1 cellular context compared by ENCODE assay signal in the genomic region with DNA sequence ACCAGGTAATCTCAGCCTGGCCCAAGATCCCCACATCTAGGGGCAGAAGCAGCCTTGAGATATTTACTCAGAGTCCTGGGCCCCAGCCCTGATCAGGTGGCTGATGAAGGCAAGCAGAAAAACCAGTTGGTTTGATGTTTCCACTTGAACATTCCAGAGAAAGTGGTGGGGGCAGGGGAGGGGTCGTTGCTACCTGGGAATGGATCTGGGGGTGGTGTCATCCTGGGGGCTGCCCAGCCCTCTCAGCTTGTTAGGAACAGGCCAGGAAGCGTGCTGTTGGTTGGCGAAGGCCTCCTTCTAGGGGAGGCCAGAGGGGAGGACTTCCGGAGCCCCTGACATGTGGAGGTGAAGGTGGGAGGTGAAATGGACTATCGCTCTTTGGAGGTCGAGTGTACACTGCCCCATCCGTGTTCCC.
TF ChIP-seq lines count a peak whose summit lies in the region.

No MANE protein-coding gene starts in this region.

TF ChIP-seq in HepG2, 621 proteins besides CTCF, POLR2A, EP300 and RAD21:
- TF ChIP-seq NR2F1 (CRISPR knock-in tag; IDR thresholded peaks at IDR 0.05) (no peak), GABPA (IDR thresholded peaks at IDR 0.05; ENCODE audit: low read depth, low read length) (no peak), GABPA (CRISPR knock-in tag; IDR thresholded peaks at IDR 0.05; ENCODE audit: low read depth) (peak; percentile 50; the same call in 1 of the 2 replicates), ZNF431 (CRISPR knock-in tag; IDR thresholded peaks at IDR 0.05; ENCODE audit: borderline replicate concordance, low read depth) (0 out of 2 replicates have a peak, but pooled peaks have one; percentile 21), ZKSCAN5 (CRISPR knock-in tag; IDR thresholded peaks at IDR 0.05) (peak; percentile 91), GABPB1 (CRISPR knock-in tag; IDR thresholded peaks at IDR 0.05) (peak; percentile 26; the same call in 1 of the 2 replicates), ZNF263 (CRISPR knock-in tag; IDR thresholded peaks at IDR 0.05) (peak; percentile 86), PHB2 (IDR thresholded peaks at IDR 0.05; ENCODE audit: partially characterized antibody) (no peak), FOXK1 (CRISPR knock-in tag; IDR thresholded peaks at IDR 0.05; ENCODE audit: borderline replicate concordance, low read depth) (0 out of 2 replicates have a peak, but pooled peaks have one; percentile 3), RELA (CRISPR knock-in tag; IDR thresholded peaks at IDR 0.05) (no peak), ZNF256 (CRISPR knock-in tag; conservative IDR thresholded peaks at IDR 0.05) (no peak), FIP1L1 (IDR thresholded peaks at IDR 0.05; ENCODE audit: borderline replicate concordance, insufficient read depth, low read depth, low read length) (no peak), KDM6A (CRISPR knock-in tag; IDR thresholded peaks at IDR 0.05; ENCODE audit: low read depth) (no peak), SP4 (CRISPR knock-in tag; IDR thresholded peaks at IDR 0.05) (0 out of 2 replicates have a peak, but pooled peaks have one; percentile 12), ETV5 (CRISPR knock-in tag; IDR thresholded peaks at IDR 0.05; ENCODE audit: borderline replicate concordance) (peak; percentile 50; the same call in 1 of the 2 replicates), ATF7-NPFF (CRISPR knock-in tag; IDR thresholded peaks at IDR 0.05; ENCODE audit: low read depth) (no peak), ZMYM4 (CRISPR knock-in tag; IDR thresholded peaks at IDR 0.05) (0 out of 2 replicates have a peak, but pooled peaks have one; percentile 2), CENPT (CRISPR knock-in tag; IDR thresholded peaks at IDR 0.05; ENCODE audit: low read depth) (0 out of 2 replicates have a peak, but pooled peaks have one; percentile 30), JUN (CRISPR knock-in tag; IDR thresholded peaks at IDR 0.05) (no peak), ZNF773 (CRISPR knock-in tag; IDR thresholded peaks at IDR 0.05; ENCODE audit: borderline replicate concordance) (no peak)
- TF ChIP-seq, protein P1, sequence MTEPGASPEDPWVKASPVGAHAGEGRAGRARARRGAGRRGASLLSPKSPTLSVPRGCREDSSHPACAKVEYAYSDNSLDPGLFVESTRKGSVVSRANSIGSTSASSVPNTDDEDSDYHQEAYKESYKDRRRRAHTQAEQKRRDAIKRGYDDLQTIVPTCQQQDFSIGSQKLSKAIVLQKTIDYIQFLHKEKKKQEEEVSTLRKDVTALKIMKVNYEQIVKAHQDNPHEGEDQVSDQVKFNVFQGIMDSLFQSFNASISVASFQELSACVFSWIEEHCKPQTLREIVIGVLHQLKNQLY (CRISPR knock-in tag; IDR thresholded peaks at IDR 0.05), result no peak
- TF ChIP-seq, protein P2, sequence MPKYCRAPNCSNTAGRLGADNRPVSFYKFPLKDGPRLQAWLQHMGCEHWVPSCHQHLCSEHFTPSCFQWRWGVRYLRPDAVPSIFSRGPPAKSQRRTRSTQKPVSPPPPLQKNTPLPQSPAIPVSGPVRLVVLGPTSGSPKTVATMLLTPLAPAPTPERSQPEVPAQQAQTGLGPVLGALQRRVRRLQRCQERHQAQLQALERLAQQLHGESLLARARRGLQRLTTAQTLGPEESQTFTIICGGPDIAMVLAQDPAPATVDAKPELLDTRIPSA (CRISPR knock-in tag; IDR thresholded peaks at IDR 0.05; ENCODE audit: borderline replicate concordance), result no peak
- TF ChIP-seq, protein P3, sequence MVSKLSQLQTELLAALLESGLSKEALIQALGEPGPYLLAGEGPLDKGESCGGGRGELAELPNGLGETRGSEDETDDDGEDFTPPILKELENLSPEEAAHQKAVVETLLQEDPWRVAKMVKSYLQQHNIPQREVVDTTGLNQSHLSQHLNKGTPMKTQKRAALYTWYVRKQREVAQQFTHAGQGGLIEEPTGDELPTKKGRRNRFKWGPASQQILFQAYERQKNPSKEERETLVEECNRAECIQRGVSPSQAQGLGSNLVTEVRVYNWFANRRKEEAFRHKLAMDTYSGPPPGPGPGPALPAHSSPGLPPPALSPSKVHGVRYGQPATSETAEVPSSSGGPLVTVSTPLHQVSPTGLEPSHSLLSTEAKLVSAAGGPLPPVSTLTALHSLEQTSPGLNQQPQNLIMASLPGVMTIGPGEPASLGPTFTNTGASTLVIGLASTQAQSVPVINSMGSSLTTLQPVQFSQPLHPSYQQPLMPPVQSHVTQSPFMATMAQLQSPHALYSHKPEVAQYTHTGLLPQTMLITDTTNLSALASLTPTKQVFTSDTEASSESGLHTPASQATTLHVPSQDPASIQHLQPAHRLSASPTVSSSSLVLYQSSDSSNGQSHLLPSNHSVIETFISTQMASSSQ (IDR thresholded peaks at IDR 0.05; ENCODE audit: low read depth), result no peak
- TF ChIP-seq, protein P3 (CRISPR knock-in tag; IDR thresholded peaks at IDR 0.05; ENCODE audit: borderline replicate concordance), result no peak
- TF ChIP-seq, protein P4, sequence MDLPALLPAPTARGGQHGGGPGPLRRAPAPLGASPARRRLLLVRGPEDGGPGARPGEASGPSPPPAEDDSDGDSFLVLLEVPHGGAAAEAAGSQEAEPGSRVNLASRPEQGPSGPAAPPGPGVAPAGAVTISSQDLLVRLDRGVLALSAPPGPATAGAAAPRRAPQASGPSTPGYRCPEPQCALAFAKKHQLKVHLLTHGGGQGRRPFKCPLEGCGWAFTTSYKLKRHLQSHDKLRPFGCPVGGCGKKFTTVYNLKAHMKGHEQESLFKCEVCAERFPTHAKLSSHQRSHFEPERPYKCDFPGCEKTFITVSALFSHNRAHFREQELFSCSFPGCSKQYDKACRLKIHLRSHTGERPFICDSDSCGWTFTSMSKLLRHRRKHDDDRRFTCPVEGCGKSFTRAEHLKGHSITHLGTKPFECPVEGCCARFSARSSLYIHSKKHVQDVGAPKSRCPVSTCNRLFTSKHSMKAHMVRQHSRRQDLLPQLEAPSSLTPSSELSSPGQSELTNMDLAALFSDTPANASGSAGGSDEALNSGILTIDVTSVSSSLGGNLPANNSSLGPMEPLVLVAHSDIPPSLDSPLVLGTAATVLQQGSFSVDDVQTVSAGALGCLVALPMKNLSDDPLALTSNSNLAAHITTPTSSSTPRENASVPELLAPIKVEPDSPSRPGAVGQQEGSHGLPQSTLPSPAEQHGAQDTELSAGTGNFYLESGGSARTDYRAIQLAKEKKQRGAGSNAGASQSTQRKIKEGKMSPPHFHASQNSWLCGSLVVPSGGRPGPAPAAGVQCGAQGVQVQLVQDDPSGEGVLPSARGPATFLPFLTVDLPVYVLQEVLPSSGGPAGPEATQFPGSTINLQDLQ (CRISPR knock-in tag; IDR thresholded peaks at IDR 0.05), result 0 out of 2 replicates have a peak, but pooled peaks have one; percentile 21
- TF ChIP-seq, protein P5, sequence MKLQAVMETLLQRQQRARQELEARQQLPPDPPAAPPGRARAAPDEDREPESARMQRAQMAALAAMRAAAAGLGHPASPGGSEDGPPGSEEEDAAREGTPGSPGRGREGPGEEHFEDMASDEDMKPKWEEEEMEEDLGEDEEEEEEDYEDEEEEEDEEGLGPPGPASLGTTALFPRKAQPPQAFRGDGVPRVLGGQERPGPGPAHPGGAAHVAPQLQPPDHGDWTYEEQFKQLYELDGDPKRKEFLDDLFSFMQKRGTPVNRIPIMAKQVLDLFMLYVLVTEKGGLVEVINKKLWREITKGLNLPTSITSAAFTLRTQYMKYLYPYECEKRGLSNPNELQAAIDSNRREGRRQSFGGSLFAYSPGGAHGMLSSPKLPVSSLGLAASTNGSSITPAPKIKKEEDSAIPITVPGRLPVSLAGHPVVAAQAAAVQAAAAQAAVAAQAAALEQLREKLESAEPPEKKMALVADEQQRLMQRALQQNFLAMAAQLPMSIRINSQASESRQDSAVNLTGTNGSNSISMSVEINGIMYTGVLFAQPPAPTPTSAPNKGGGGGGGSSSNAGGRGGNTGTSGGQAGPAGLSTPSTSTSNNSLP (IDR thresholded peaks at IDR 0.05; ENCODE audit: low read depth, low read length), result no peak
